Comparison of ENCODE assay signal across 8 cellular contexts in the genomic region with DNA sequence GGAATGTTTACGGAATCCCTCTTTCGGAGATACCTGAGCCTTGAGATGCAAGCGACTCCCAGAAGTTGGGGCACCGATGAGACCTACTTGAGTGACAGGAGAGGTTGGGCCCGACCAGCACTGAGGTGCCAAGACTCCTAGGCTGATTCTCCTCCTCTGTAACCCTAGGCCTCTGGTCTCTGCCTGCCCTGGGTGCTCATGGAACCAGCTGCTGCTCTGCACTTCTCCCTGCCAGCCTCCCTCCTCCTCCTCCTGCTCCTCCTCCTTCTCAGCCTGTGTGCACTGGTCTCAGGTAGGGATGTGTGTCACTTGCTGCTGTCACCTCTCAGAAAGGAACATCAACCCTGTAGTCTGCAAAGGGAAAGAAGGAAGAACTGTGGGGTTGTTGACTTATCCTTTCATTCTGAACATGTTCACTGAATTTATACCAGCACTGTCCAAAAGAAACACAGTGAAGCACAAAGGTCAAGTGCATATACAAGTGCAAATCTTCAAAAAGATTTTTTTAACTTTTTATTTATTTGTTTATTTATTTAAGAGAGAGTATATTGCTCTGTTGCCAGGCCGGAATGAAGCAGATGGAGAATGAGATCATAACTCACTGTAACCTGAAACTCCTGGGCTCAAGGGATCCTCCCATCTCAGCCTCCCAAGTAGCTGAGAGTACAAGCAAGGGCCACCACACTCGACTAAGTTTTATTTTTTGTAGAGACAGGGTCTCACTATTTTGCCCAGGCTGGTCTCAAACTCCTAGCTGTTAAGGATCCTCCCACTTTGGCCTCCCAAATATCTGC. TPM values are rescaled to one million over a fixed set of nuclear protein-coding genes. Genes with fewer than 3 reads are reported as not detected.
DNase-seq lines count a peak whose midpoint lies in the region; ATAC-seq and TF ChIP-seq lines count a peak whose summit lies in the region.

No MANE protein-coding gene starts in this region.

- peaks cover 8% of the 10 kb centered on the region for H3K36me3 Mint-ChIP-seq in mesothelial cell of epicardium

- H3K4me1 Mint-ChIP-seq in mesothelial cell of epicardium = peaks cover 17% of the 10 kb centered on the region

- in situ Hi-C loops in Caki2 (cut with HindIII; ENCODE audit: low pct_unique_long_range_greater_than_20kb, low sequenced_read_pairs) = no loop called here

- peak overlapping the region; percentile 46 for H3K4me3 ChIP-seq in SJSA1
- peak overlapping the region; percentile 79 to 80 for H3K4me3 ChIP-seq in duodenal mucosa (ENCODE audit: low read depth in 1 of 2, low read length in 2 of 2)
- peak overlapping the region; percentile 36 to 83 (median 62) for H3K4me3 ChIP-seq in upper lobe of left lung

- peak overlapping the region; percentile 92 for H3K4me3 Mint-ChIP-seq in mesothelial cell of epicardium

- peaks cover 28% of the 10 kb centered on the region for H3K4me1 ChIP-seq in SJSA1 (replicated peaks)
- H3K4me1 ChIP-seq in duodenal mucosa (ENCODE audit: control insufficient read depth in 1 of 2, insufficient read depth in 2 of 2, low read length in 2 of 2) = peaks cover 0 to 9% of the 10 kb centered on the region in 2 donors
- H3K4me1 ChIP-seq in upper lobe of left lung = peaks cover 3 to 18% (median 12%) of the 10 kb centered on the region in 4 donors

- H3K27me3 ChIP-seq in SJSA1 (replicated peaks) (no peaks in the 10 kb centered on the region), duodenal mucosa (ENCODE audit: control insufficient read depth in 1 of 2, insufficient read depth in 2 of 2, low read length in 2 of 2) (no peaks in the 10 kb centered on the region), upper lobe of left lung (no peaks in the 10 kb centered on the region)

- no peak for TF ChIP-seq CTCF in mesothelial cell of epicardium (IDR thresholded peaks at IDR 0.05; ENCODE audit: unreplicated experiment)
- no peak for TF ChIP-seq CTCF in upper lobe of left lung (IDR thresholded peaks at IDR 0.05)

- H3K27me3 Mint-ChIP-seq in mesothelial cell of epicardium (ENCODE audit: low read depth) = no peaks in the 10 kb centered on the region

- H3K36me3 ChIP-seq in SJSA1 (peaks cover 17% of the 10 kb centered on the region), duodenal mucosa (ENCODE audit: control insufficient read depth in 1 of 2, insufficient read depth in 2 of 2, low read length in 2 of 2) (no peaks in the 10 kb centered on the region), upper lobe of left lung (peaks cover 0 to 5% (median 3%) of the 10 kb centered on the region in 4 donors)

- peak overlapping the region; percentile 47 for H3K27ac ChIP-seq in SJSA1
- no peak overlapping the region for H3K27ac ChIP-seq in duodenal mucosa (ENCODE audit: low read depth, low read length)
- peak overlapping the region; percentile 75 to 91 (median 84) for H3K27ac ChIP-seq in upper lobe of left lung

- WGBS in upper lobe of left lung, 2 donors = 9 to 12% methylated on average over 5 to 7 of the region's 7 CpGs

- H3K9me3 ChIP-seq in SJSA1 (replicated peaks) (no peaks in the 10 kb centered on the region), duodenal mucosa (ENCODE audit: control insufficient read depth in 1 of 2, low read length in 2 of 2) (no peaks in the 10 kb centered on the region), upper lobe of left lung (no peaks in the 10 kb centered on the region)

- peak overlapping the region; percentile 99 for H3K27ac Mint-ChIP-seq in mesothelial cell of epicardium

- no peaks in the 10 kb centered on the region for H3K9me3 Mint-ChIP-seq in mesothelial cell of epicardium

- no peak for TF ChIP-seq EP300 in upper lobe of left lung (IDR thresholded peaks at IDR 0.05)

- TF ChIP-seq POLR2A in upper lobe of left lung (IDR thresholded peaks at IDR 0.05) = no peak

- peak; percentile 22 for ATAC-seq in HG02885 (IDR thresholded peaks at IDR 0.05; ENCODE audit: poor library complexity, unreplicated experiment)
- peak; percentile 50 to 75 for ATAC-seq in upper lobe of left lung (ENCODE audit: low FRiP score in 2 of 2)

- peak overlapping the region; percentile 69 to 90 for H3K9ac ChIP-seq in duodenal mucosa (ENCODE audit: low read depth in 1 of 2, low read length in 2 of 2)

- peak; percentile 83 for DNase-seq in Caki2 (ENCODE audit: low read depth)
- peak in 1 of 2 experiments; percentile 50 for DNase-seq in SJSA1 (ENCODE audit: low read depth in 1 of 2, low spot score in 2 of 2)
- no peak for DNase-seq in mesothelial cell of epicardium (ENCODE audit: low spot score in 2 of 2, unreplicated experiment in 2 of 2)
- peak in 1 of 2 donors; percentile 40 for DNase-seq in upper lobe of left lung
- no peak for DNase-seq in hippocampal formation (lab: John Stamatoyannopoulos, UW)
- no peak for DNase-seq in NCI-H774 (lab: John Stamatoyannopoulos, UW)

RNA-seq across cellular contexts. Expression of a gene that starts 0.9 kb away (rescaled TPM):
- total RNA-seq in Caki2 (2014; rRNA removed; shearing (Covaris generic); ENCODE audit: low replicate concordance) = 12.7 and 16.0 TPM in 2 replicates
- 17.4 and 20.0 TPM in 2 replicates for total RNA-seq in SJSA1 (2014; rRNA removed; shearing (Covaris generic))
- total RNA-seq in mesothelial cell of epicardium = 37.9 to 39.0 TPM (median 38.4 TPM) in 3 replicates
- total RNA-seq in upper lobe of left lung = 10 to 100 TPM; 12.2 to 59.7 (median 26.3) TPM

RNA-seq across cellular contexts. Expression of a gene that starts 18.3 kb away (rescaled TPM):
- 36.4 and 50.4 TPM in 2 replicates for total RNA-seq in Caki2 (2014; rRNA removed; shearing (Covaris generic); ENCODE audit: low replicate concordance)
- 16.7 and 26.2 TPM in 2 replicates for total RNA-seq in SJSA1 (2014; rRNA removed; shearing (Covaris generic))
- 37.2 to 39.8 TPM (median 39.0 TPM) in 3 replicates for total RNA-seq in mesothelial cell of epicardium
- total RNA-seq in upper lobe of left lung = 10 to 100 TPM; 24.9 to 55.8 (median 34.6) TPM

RNA-seq across cellular contexts. Expression of a gene that starts 18.8 kb away (rescaled TPM):
- total RNA-seq in Caki2 (2014; rRNA removed; shearing (Covaris generic); ENCODE audit: low replicate concordance) = 34.2 and 38.7 TPM in 2 replicates
- total RNA-seq in SJSA1 (2014; rRNA removed; shearing (Covaris generic)) = 46.4 and 57.7 TPM in 2 replicates
- total RNA-seq in mesothelial cell of epicardium (19.2 to 21.5 TPM (median 21.3 TPM) in 3 replicates), upper lobe of left lung (10 to 100 TPM; 30.1 to 71.2 (median 54.2) TPM)

RNA-seq across cellular contexts. Expression of a gene that starts 56.5 kb away (rescaled TPM):
- total RNA-seq in Caki2 (2014; rRNA removed; shearing (Covaris generic); ENCODE audit: low replicate concordance) = 10.6 and 19.0 TPM in 2 replicates
- total RNA-seq in SJSA1 (2014; rRNA removed; shearing (Covaris generic)) = 6.3 and 8.4 TPM in 2 replicates
- total RNA-seq in mesothelial cell of epicardium (15.4 to 17.2 TPM (median 16.3 TPM) in 3 replicates), upper lobe of left lung (10 to 100 TPM; 18.7 to 51.3 (median 38.0) TPM)
